Comparison of ENCODE assay signal across 9 cellular contexts in the genomic region with DNA sequence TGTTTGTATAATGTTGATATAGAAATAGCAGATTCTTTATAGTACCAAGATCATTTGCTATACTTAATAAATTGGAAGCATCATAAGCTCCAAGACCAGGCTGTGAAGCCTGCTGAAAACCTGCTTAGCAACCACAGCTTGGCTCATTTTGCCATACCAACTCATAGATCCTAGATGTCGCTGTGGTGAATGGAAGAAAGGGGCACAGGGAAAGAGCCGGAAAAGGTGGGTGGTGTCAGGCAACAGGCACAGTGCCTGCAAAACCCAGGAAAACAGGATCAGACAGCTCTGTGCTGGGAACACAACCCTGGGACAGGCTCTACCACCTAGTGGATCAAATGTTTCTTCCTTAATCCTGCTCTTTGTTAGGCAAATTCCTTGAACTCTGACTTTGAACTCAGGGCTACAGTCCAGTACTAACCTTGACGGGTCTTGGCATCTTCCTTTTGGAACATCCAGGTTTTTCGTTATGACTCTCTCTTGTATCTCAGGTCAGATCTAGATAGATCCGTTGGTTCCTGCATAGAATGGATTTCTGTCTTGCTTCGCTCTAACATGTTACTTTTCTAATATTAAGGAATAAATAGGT. TPM values are rescaled to one million over a fixed set of nuclear protein-coding genes. Genes with fewer than 3 reads are reported as not detected.
A peak's percentile ranks its signal among the peaks of the same experiment; 100 is the strongest.
DNase-seq lines count a peak whose midpoint lies in the region; ATAC-seq and TF ChIP-seq lines count a peak whose summit lies in the region.
"Had no signal": no experiment of that assay in that cellular context is flagged by ENCODE, and none has a peak within 500 bp of the region (broad histone marks: within the 10 kb centered on the region; RNA-seq: fewer than 3 reads in every experiment).

No MANE protein-coding gene starts in this region.

- no peak overlapping the region for H3K27ac Mint-ChIP-seq in endodermal cell
- no peak overlapping the region for H3K27ac Mint-ChIP-seq in stimulated activated memory B cell treated with anti-CD40 and anti-IgM and Interleukin-4, amounts not matched to agents 10 μg/mL and 1 μg/mL and 100 μg/mL, for 72 hours
- H3K27ac Mint-ChIP-seq in activated CD4-positive, alpha-beta memory T cell treated with anti-CD3 and anti-CD28 coated beads, Interleukin-2, amount 10 ng/mL, durations not matched to agents 7 days and 5 days = no peak overlapping the region
- H3K27ac Mint-ChIP-seq: activated naive CD8-positive, alpha-beta T cell treated with anti-CD3 and anti-CD28 coated beads, Interleukin-2, amount 10 ng/mL, durations not matched to agents 7 days and 5 days had no signal

- peak in 9 of 12 donors; percentile 8 to 48 (median 20) for TF ChIP-seq CTCF in heart left ventricle (IDR thresholded peaks at IDR 0.05)
- TF ChIP-seq CTCF in endodermal cell (conservative IDR thresholded peaks at IDR 0.05) = peak; percentile 71

- DNase-seq in heart left ventricle (peak in 2 of 5 donors; percentile 19 to 33), cardiac septum (ENCODE audit: low spot score) (no peak), endodermal cell (peak; percentile 87), mesenchymal stem cell (peak; percentile 47), DMS153 treated with DMSO at 0.1 percent for 48 hours (lab: John Stamatoyannopoulos, UW; ENCODE audit: unreplicated experiment) (no peak)
- DNase-seq in activated CD4-positive, alpha-beta memory T cell treated with anti-CD3 and anti-CD28 coated beads, Interleukin-2, amount 10 ng/mL, durations not matched to agents 7 days and 5 days = no peak
- DNase-seq: activated naive CD8-positive, alpha-beta T cell treated with anti-CD3 and anti-CD28 coated beads, Interleukin-2, amount 10 ng/mL, durations not matched to agents 7 days and 5 days had no signal

- peaks cover 25% of the 10 kb centered on the region for H3K79me1 ChIP-seq in mesenchymal stem cell (replicated peaks; ENCODE audit: low read length, poor library complexity, severe bottlenecking)

- no peak overlapping the region for H3K18ac ChIP-seq in mesenchymal stem cell (ENCODE audit: low read depth in 1 of 2, low read length in 2 of 2)

- H3K9me3 ChIP-seq in heart left ventricle (no peaks in the 10 kb centered on the region), endodermal cell (ENCODE audit: control insufficient read depth, low read length) (peaks cover 18% of the 10 kb centered on the region), mesenchymal stem cell (ENCODE audit: control insufficient read depth, low read length) (no peaks in the 10 kb centered on the region)

- H3K14ac ChIP-seq in mesenchymal stem cell (ENCODE audit: low read length in 2 of 2) = no peak overlapping the region

- POLR2A ChIA-PET in activated CD4-positive, alpha-beta memory T cell treated with anti-CD3 and anti-CD28 coated beads, Interleukin-2, amount 10 ng/mL, durations not matched to agents 7 days and 5 days (lab: Charles Lee) = no interaction called here

- no peak overlapping the region for H3K4ac ChIP-seq in mesenchymal stem cell (ENCODE audit: low read depth in 1 of 2, low read length in 2 of 2)

- WGBS in heart left ventricle, 4 donors = 48 to 69% (median 50%) methylated on average over 6 of the region's 6 CpGs
- 56 to 66% methylated on average over 3 to 5 of the region's 6 CpGs for WGBS in endodermal cell (ENCODE audit: insufficient coverage in 1 of 2, insufficient read length in 1 of 2), 2 experiments
- 68% methylated on average over 6 of the region's 6 CpGs for WGBS in mesenchymal stem cell

- ATAC-seq in heart left ventricle (peak in 3 of 4 donors; percentile 59 to 76 (median 71)), GM21529 (IDR thresholded peaks at IDR 0.05; ENCODE audit: unreplicated experiment) (no peak)
- no peak for ATAC-seq in stimulated activated memory B cell treated with anti-CD40 and anti-IgM and Interleukin-4, amounts not matched to agents 10 μg/mL and 1 μg/mL and 100 μg/mL, for 72 hours

- H3K4me3 Mint-ChIP-seq in endodermal cell = no peak overlapping the region
- no peak overlapping the region for H3K4me3 Mint-ChIP-seq in stimulated activated memory B cell treated with anti-CD40 and anti-IgM and Interleukin-4, amounts not matched to agents 10 μg/mL and 1 μg/mL and 100 μg/mL, for 72 hours
- no peak overlapping the region for H3K4me3 Mint-ChIP-seq in activated CD4-positive, alpha-beta memory T cell treated with anti-CD3 and anti-CD28 coated beads, Interleukin-2, amount 10 ng/mL, durations not matched to agents 7 days and 5 days
- H3K4me3 Mint-ChIP-seq: activated naive CD8-positive, alpha-beta T cell treated with anti-CD3 and anti-CD28 coated beads, Interleukin-2, amount 10 ng/mL, durations not matched to agents 7 days and 5 days had no signal

- no peak overlapping the region for H3K9ac ChIP-seq in endodermal cell (ENCODE audit: extremely low read depth, low read length, poor library complexity, severe bottlenecking)
- peak overlapping the region; percentile 46 for H3K9ac ChIP-seq in mesenchymal stem cell (ENCODE audit: low read length)

- H2AFZ ChIP-seq in mesenchymal stem cell (ENCODE audit: low read depth, low read length) = no peak overlapping the region

- no peak overlapping the region for H2BK5ac ChIP-seq in mesenchymal stem cell (ENCODE audit: low read depth, low read length, poor library complexity, severe bottlenecking)

- H2BK15ac ChIP-seq in mesenchymal stem cell (ENCODE audit: low read depth, poor library complexity, severe bottlenecking) = no peak overlapping the region

- H3K36me3 ChIP-seq in heart left ventricle (peaks cover 0 to 23% (median 4%) of the 10 kb centered on the region in 9 donors), endodermal cell (ENCODE audit: control insufficient read depth, insufficient read depth, low read length) (peaks cover 14% of the 10 kb centered on the region), mesenchymal stem cell (ENCODE audit: control insufficient read depth in 1 of 2, insufficient read depth in 2 of 2, low read depth in 1 of 2, low read length in 2 of 2) (peaks cover 14 to 42% of the 10 kb centered on the region in 2 experiments)

- H3K4me3 ChIP-seq in heart left ventricle = no peak overlapping the region
- no peak overlapping the region for H3K4me3 ChIP-seq in endodermal cell (ENCODE audit: low read length)
- H3K4me3 ChIP-seq in mesenchymal stem cell (ENCODE audit: insufficient read depth in 1 of 2, low read depth in 1 of 2, low read length in 2 of 2) = no peak overlapping the region

- H3K4me1 Mint-ChIP-seq in endodermal cell = no peaks in the 10 kb centered on the region
- no peaks in the 10 kb centered on the region for H3K4me1 Mint-ChIP-seq in stimulated activated memory B cell treated with anti-CD40 and anti-IgM and Interleukin-4, amounts not matched to agents 10 μg/mL and 1 μg/mL and 100 μg/mL, for 72 hours
- no peaks in the 10 kb centered on the region for H3K4me1 Mint-ChIP-seq in activated CD4-positive, alpha-beta memory T cell treated with anti-CD3 and anti-CD28 coated beads, Interleukin-2, amount 10 ng/mL, durations not matched to agents 7 days and 5 days
- H3K4me1 Mint-ChIP-seq: activated naive CD8-positive, alpha-beta T cell treated with anti-CD3 and anti-CD28 coated beads, Interleukin-2, amount 10 ng/mL, durations not matched to agents 7 days and 5 days had no signal

- H4K8ac ChIP-seq in mesenchymal stem cell (ENCODE audit: low read length) = no peak overlapping the region

- peaks cover 0 to 2% (median 0%) of the 10 kb centered on the region in 12 donors for H3K4me1 ChIP-seq in heart left ventricle
- H3K4me1 ChIP-seq in endodermal cell (ENCODE audit: control insufficient read depth, insufficient read depth, low read length) = no peaks in the 10 kb centered on the region
- peaks cover 8% of the 10 kb centered on the region for H3K4me1 ChIP-seq in mesenchymal stem cell (ENCODE audit: control insufficient read depth, insufficient read depth, low read depth, low read length)

- H3K4me2 ChIP-seq in mesenchymal stem cell (ENCODE audit: low read length, poor library complexity, severe bottlenecking) = no peak overlapping the region

- no peak for TF ChIP-seq POLR2A in heart left ventricle (IDR thresholded peaks at IDR 0.05)

- no peaks in the 10 kb centered on the region for H3K27me3 Mint-ChIP-seq in endodermal cell (ENCODE audit: insufficient read depth)
- H3K27me3 Mint-ChIP-seq in stimulated activated memory B cell treated with anti-CD40 and anti-IgM and Interleukin-4, amounts not matched to agents 10 μg/mL and 1 μg/mL and 100 μg/mL, for 72 hours = no peaks in the 10 kb centered on the region
- H3K27me3 Mint-ChIP-seq in activated CD4-positive, alpha-beta memory T cell treated with anti-CD3 and anti-CD28 coated beads, Interleukin-2, amount 10 ng/mL, durations not matched to agents 7 days and 5 days = no peaks in the 10 kb centered on the region
- H3K27me3 Mint-ChIP-seq: activated naive CD8-positive, alpha-beta T cell treated with anti-CD3 and anti-CD28 coated beads, Interleukin-2, amount 10 ng/mL, durations not matched to agents 7 days and 5 days had no signal

- H3K9me3 Mint-ChIP-seq in endodermal cell = peaks cover 10% of the 10 kb centered on the region
- peaks cover 2% of the 10 kb centered on the region for H3K9me3 Mint-ChIP-seq in stimulated activated memory B cell treated with anti-CD40 and anti-IgM and Interleukin-4, amounts not matched to agents 10 μg/mL and 1 μg/mL and 100 μg/mL, for 72 hours
- H3K9me3 Mint-ChIP-seq in activated CD4-positive, alpha-beta memory T cell treated with anti-CD3 and anti-CD28 coated beads, Interleukin-2, amount 10 ng/mL, durations not matched to agents 7 days and 5 days = no peaks in the 10 kb centered on the region
- H3K9me3 Mint-ChIP-seq: activated naive CD8-positive, alpha-beta T cell treated with anti-CD3 and anti-CD28 coated beads, Interleukin-2, amount 10 ng/mL, durations not matched to agents 7 days and 5 days had no signal

- no peak overlapping the region for H2BK120ac ChIP-seq in mesenchymal stem cell (ENCODE audit: low read depth, low read length)

- no peak overlapping the region for H4K91ac ChIP-seq in mesenchymal stem cell (ENCODE audit: low read length)

- H2AK5ac ChIP-seq in mesenchymal stem cell (ENCODE audit: low read length, severe bottlenecking) = no peak overlapping the region

- intact Hi-C loops in heart left ventricle (cut with DNase I) = loop anchor here in 4 of 10 donors (10.0 kb wide), 1 partner anchor 149 kb away; no protein-coding TSS in a partner anchor
- intact Hi-C loops in cardiac septum (cut with DNase I) = no loop called here

- no peak overlapping the region for H2BK12ac ChIP-seq in mesenchymal stem cell (ENCODE audit: low read length in 2 of 2)

- peaks cover 32% of the 10 kb centered on the region for H3K36me3 Mint-ChIP-seq in endodermal cell (ENCODE audit: low read depth)
- peaks cover 35% of the 10 kb centered on the region for H3K36me3 Mint-ChIP-seq in stimulated activated memory B cell treated with anti-CD40 and anti-IgM and Interleukin-4, amounts not matched to agents 10 μg/mL and 1 μg/mL and 100 μg/mL, for 72 hours
- peaks cover 8% of the 10 kb centered on the region for H3K36me3 Mint-ChIP-seq in activated CD4-positive, alpha-beta memory T cell treated with anti-CD3 and anti-CD28 coated beads, Interleukin-2, amount 10 ng/mL, durations not matched to agents 7 days and 5 days (ENCODE audit: low read depth)

- H3K27me3 ChIP-seq in heart left ventricle (no peaks in the 10 kb centered on the region), endodermal cell (ENCODE audit: control insufficient read depth, insufficient read depth, low read length, poor library complexity, severe bottlenecking) (no peaks in the 10 kb centered on the region), mesenchymal stem cell (ENCODE audit: control insufficient read depth in 1 of 2, insufficient read depth in 1 of 2, low read length in 2 of 2) (no peaks in the 10 kb centered on the region)

- H3K23ac ChIP-seq in mesenchymal stem cell (ENCODE audit: low read length in 2 of 2) = no peak overlapping the region

- H3K27ac ChIP-seq in heart left ventricle (no peak overlapping the region), endodermal cell (ENCODE audit: low read depth, low read length) (no peak overlapping the region), mesenchymal stem cell (ENCODE audit: low read length, poor library complexity, severe bottlenecking) (no peak overlapping the region)

- CTCF ChIA-PET in activated CD4-positive, alpha-beta memory T cell treated with anti-CD3 and anti-CD28 coated beads, Interleukin-2, amount 10 ng/mL, durations not matched to agents 7 days and 5 days (lab: Charles Lee) = no interaction called here

RNA-seq across cellular contexts. Expression of a gene that starts 31.6 kb away (rescaled TPM):
- total RNA-seq in heart left ventricle = 10 to 100 TPM in 6 of 9 donors, 1 to 10 TPM in 3; 9.0 to 18.0 (median 13.6) TPM
- 1 to 10 TPM; 6.9 to 8.4 TPM for polyA plus RNA-seq in heart left ventricle
- total RNA-seq in cardiac septum = 19.2 TPM
- 10 to 100 TPM; 30.7 to 31.4 TPM for total RNA-seq in endodermal cell
- polyA plus RNA-seq in endodermal cell (2013, experiment 1 of 2) = 38.9 TPM
- 39.4 TPM for polyA plus RNA-seq in endodermal cell (2013, experiment 2 of 2)
- polyA plus RNA-seq in mesenchymal stem cell (2013, experiment 1 of 2) = 88.2 TPM
- polyA plus RNA-seq in mesenchymal stem cell (2013, experiment 2 of 2) = 101 TPM
- total RNA-seq in activated CD4-positive, alpha-beta memory T cell treated with anti-CD3 and anti-CD28 coated beads, Interleukin-2, amount 10 ng/mL, durations not matched to agents 7 days and 5 days = 1 to 10 TPM; 8.6 to 9.6 TPM

Comparison
In these comparisons a context has a peak if more than half of its experiments do, and no peak if none do; other contexts are left out.
1. ATAC-seq: peak in heart left ventricle (3 of 4); none in stimulated activated memory B cell treated with anti-CD40 and anti-IgM and Interleukin-4, amounts not matched to agents 10 μg/mL and 1 μg/mL and 100 μg/mL, for 72 hours (single experiment) and GM21529 (single experiment).
2. DNase-seq: peak in endodermal cell (single experiment) and mesenchymal stem cell (single experiment); none in cardiac septum (single experiment), DMS153 treated with DMSO at 0.1 percent for 48 hours (single experiment) and activated CD4-positive, alpha-beta memory T cell treated with anti-CD3 and anti-CD28 coated beads, Interleukin-2, amount 10 ng/mL, durations not matched to agents 7 days and 5 days (single experiment).